8 cellular contexts compared by ENCODE assay signal in the genomic region with DNA sequence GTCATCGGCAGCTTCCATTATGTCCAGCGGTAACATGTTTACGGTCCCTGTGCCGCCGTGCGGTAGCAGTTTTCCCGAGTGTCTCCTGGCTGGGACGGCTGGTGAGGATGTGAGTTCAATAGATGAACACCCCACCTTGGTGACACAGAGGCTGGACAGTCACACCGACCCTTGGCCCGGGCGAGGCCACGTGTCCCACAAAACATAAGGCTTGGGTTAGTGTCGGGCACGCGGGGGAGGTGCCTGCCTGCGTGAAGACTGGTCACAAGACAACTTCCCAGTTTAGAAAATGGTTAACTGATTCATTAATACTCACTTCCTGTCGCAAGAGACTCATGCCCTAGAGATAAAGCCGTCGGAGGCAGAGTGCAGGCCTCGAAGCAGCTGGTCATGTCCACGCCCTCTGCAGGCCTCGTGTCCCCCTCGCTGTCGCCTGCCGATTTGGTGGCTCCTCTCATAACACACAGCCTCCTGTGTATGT. TPM values are rescaled to one million over a fixed set of nuclear protein-coding genes. Genes with fewer than 3 reads are reported as not detected.
DNase-seq lines count a peak whose midpoint lies in the region; ATAC-seq, FAIRE-seq and TF ChIP-seq lines count a peak whose summit lies in the region.

No MANE protein-coding gene starts in this region.

- no peaks in the 10 kb centered on the region for H3K27me3 ChIP-seq in AG04450 (ENCODE audit: control insufficient read depth, insufficient read depth, low read length)
- peaks cover 8% of the 10 kb centered on the region for H3K27me3 ChIP-seq in neural progenitor cell

- H3K36me3 Mint-ChIP-seq in neural progenitor cell = peaks cover 16% of the 10 kb centered on the region

- ATAC-seq in GM21423 (IDR thresholded peaks at IDR 0.05; ENCODE audit: unreplicated experiment) = peak; percentile 58
- no peak for ATAC-seq in GM18870 (IDR thresholded peaks at IDR 0.05; ENCODE audit: unreplicated experiment)

- H3K4me1 Mint-ChIP-seq in neural progenitor cell = peaks cover 65% of the 10 kb centered on the region

- H3K27ac ChIP-seq in AG04450 (ENCODE audit: low read depth, low read length) = peak overlapping the region; percentile 85
- H3K27ac ChIP-seq in neural progenitor cell = no peak overlapping the region

- POLR2A ChIA-PET in AG04450 (lab: Yijun Ruan, JAX) = no interaction called here

- peaks cover 2% of the 10 kb centered on the region for H3K27me3 Mint-ChIP-seq in neural progenitor cell (ENCODE audit: insufficient read depth, low read depth)

- TF ChIP-seq POLR2A in GM12892 (IDR thresholded peaks at IDR 0.05; ENCODE audit: low read depth, low read length) = no peak

- no peaks in the 10 kb centered on the region for H3K36me3 ChIP-seq in neural progenitor cell

- H3K4me3 Mint-ChIP-seq in neural progenitor cell = peak overlapping the region; percentile 29

- H3K4me2 ChIP-seq in neural progenitor cell = no peak overlapping the region

- FAIRE-seq in GM12892 (lab: Jason Lieb, UNC) = no peak

- no peak overlapping the region for H3K9ac ChIP-seq in neural progenitor cell

- DNase-seq in AG04450 (ENCODE audit: low read depth, low spot score) (peak; percentile 41), SW 1271 (lab: John Stamatoyannopoulos, UW) (peak; percentile 8 to 58), epithelial cell of proximal tubule (ENCODE audit: low read depth) (peak; percentile 59), neural progenitor cell (ENCODE audit: low spot score) (no peak), NCI-H2107 treated with DMSO at 0.1 percent for 48 hours (lab: John Stamatoyannopoulos, UW; ENCODE audit: unreplicated experiment) (no peak), GM12892 (ENCODE audit: insufficient read length) (no peak)

- TF ChIP-seq CTCF in AG04450 (IDR thresholded peaks at IDR 0.05; ENCODE audit: low read depth, low read length) (peak; percentile 27; the same call in 1 of the 2 replicates), epithelial cell of proximal tubule (conservative IDR thresholded peaks at IDR 0.05; ENCODE audit: low read depth, low read length) (peak; percentile 42), neural progenitor cell (IDR thresholded peaks at IDR 0.05) (no peak)

- H3K9me3 Mint-ChIP-seq in neural progenitor cell = no peaks in the 10 kb centered on the region

- peaks cover 50% of the 10 kb centered on the region for H3F3A ChIP-seq in neural progenitor cell (ENCODE audit: low read depth)

- peaks cover 7% of the 10 kb centered on the region; the same call in 1 of the 2 replicates for H3K9me3 ChIP-seq in AG04450 (ENCODE audit: control insufficient read depth, insufficient read depth, low read length)
- no peaks in the 10 kb centered on the region for H3K9me3 ChIP-seq in neural progenitor cell (ENCODE audit: low read depth)

- H3K79me2 ChIP-seq in neural progenitor cell (ENCODE audit: low read depth) = no peaks in the 10 kb centered on the region

- no peak overlapping the region for H2AFZ ChIP-seq in neural progenitor cell (replicated peaks)

- CTCF ChIA-PET in AG04450 (lab: Charles Lee) = no interaction called here

- H3K4me3 ChIP-seq in AG04450 (ENCODE audit: low read depth, low read length) (no peak overlapping the region), epithelial cell of proximal tubule (ENCODE audit: low read depth, low read length) (peak overlapping the region; percentile 21), neural progenitor cell (no peak overlapping the region)

- peak overlapping the region; percentile 78 for H3K27ac Mint-ChIP-seq in neural progenitor cell

- H3K4me1 ChIP-seq in neural progenitor cell = peaks cover 31% of the 10 kb centered on the region

- H4K20me1 ChIP-seq in neural progenitor cell (ENCODE audit: low read depth) = no peaks in the 10 kb centered on the region

RNA-seq across cellular contexts. Expression of a gene that starts 17.2 kb away (rescaled TPM):
- 25.2 and 26.8 TPM in 2 replicates for polyA plus RNA-seq in AG04450 (2011; rRNA removed)
- polyA minus RNA-seq in AG04450 (2011; rRNA and poly(A)+ RNA removed) = 32.8 and 38.1 TPM in 2 replicates
- total RNA-seq in epithelial cell of proximal tubule = 25.7 and 26.8 TPM in 2 replicates
- 2.9 and 6.0 TPM in 2 replicates for total RNA-seq in neural progenitor cell (ENCODE audit: low replicate concordance)
- 15.6 TPM for polyA plus RNA-seq in GM12892 (2012; ENCODE audit: missing spikeins)

Comparison
In these comparisons a context has a peak if more than half of its experiments do, and no peak if none do; other contexts are left out.
1. DNase-seq: peak in AG04450 (single experiment), SW 1271 (2 of 2) and epithelial cell of proximal tubule (single experiment); none in neural progenitor cell (single experiment), NCI-H2107 treated with DMSO at 0.1 percent for 48 hours (single experiment) and GM12892 (single experiment).